In genomic region chr20:49505518-49505917, GRCh38 we compare ENCODE assay signal across 10 cellular contexts. TPM values are rescaled to one million over a fixed set of nuclear protein-coding genes. Genes with fewer than 3 reads are reported as not detected.
DNase-seq lines count a peak whose midpoint lies in the region; ATAC-seq and TF ChIP-seq lines count a peak whose summit lies in the region.
"Had no signal": no experiment of that assay in that cellular context is flagged by ENCODE, and none has a peak within 500 bp of the region (broad histone marks: within the 10 kb centered on the region; RNA-seq: fewer than 3 reads in every experiment).

No MANE protein-coding gene starts in this region.

- no peaks in the 10 kb centered on the region for H3K9me3 Mint-ChIP-seq in neural crest cell
- H3K9me3 Mint-ChIP-seq in activated T-cell treated with anti-CD3 and anti-CD28 coated beads, Interleukin-2, amount 50 U/mL, for 72 hours = no peaks in the 10 kb centered on the region
- H3K9me3 Mint-ChIP-seq in activated CD4-positive, alpha-beta T cell treated with anti-CD3 and anti-CD28 coated beads, Interleukin-2, amount 10 ng/mL, durations not matched to agents 24 days and 14 days = no peaks in the 10 kb centered on the region
- H3K9me3 Mint-ChIP-seq in type B pancreatic cell = no peaks in the 10 kb centered on the region

- peak overlapping the region; percentile 62 for H3K27ac ChIP-seq in caudate nucleus (ENCODE audit: low read depth, low read length)
- H3K27ac ChIP-seq: HL-60, spleen had no signal

- H3K36me3 Mint-ChIP-seq in neural crest cell (ENCODE audit: low read depth) = no peaks in the 10 kb centered on the region
- no peaks in the 10 kb centered on the region for H3K36me3 Mint-ChIP-seq in activated T-cell treated with anti-CD3 and anti-CD28 coated beads, Interleukin-2, amount 50 U/mL, for 72 hours (ENCODE audit: insufficient read depth in 2 of 2)
- peaks cover 11% of the 10 kb centered on the region for H3K36me3 Mint-ChIP-seq in activated CD4-positive, alpha-beta T cell treated with anti-CD3 and anti-CD28 coated beads, Interleukin-2, amount 10 ng/mL, durations not matched to agents 24 days and 14 days (ENCODE audit: low read depth)
- H3K36me3 Mint-ChIP-seq in type B pancreatic cell = no peaks in the 10 kb centered on the region

- H3K4me1 Mint-ChIP-seq in neural crest cell (peaks cover 20% of the 10 kb centered on the region), type B pancreatic cell (ENCODE audit: unreplicated experiment) (peaks cover 5% of the 10 kb centered on the region)
- peaks cover 6% of the 10 kb centered on the region for H3K4me1 Mint-ChIP-seq in activated T-cell treated with anti-CD3 and anti-CD28 coated beads, Interleukin-2, amount 50 U/mL, for 72 hours (ENCODE audit: low read depth)
- H3K4me1 Mint-ChIP-seq in activated CD4-positive, alpha-beta T cell treated with anti-CD3 and anti-CD28 coated beads, Interleukin-2, amount 10 ng/mL, durations not matched to agents 24 days and 14 days = peaks cover 5% of the 10 kb centered on the region

- H3K27me3 Mint-ChIP-seq in neural crest cell (ENCODE audit: low read depth) (peaks cover 2% of the 10 kb centered on the region), type B pancreatic cell (peaks cover 8% of the 10 kb centered on the region)
- peaks cover 33% of the 10 kb centered on the region for H3K27me3 Mint-ChIP-seq in activated T-cell treated with anti-CD3 and anti-CD28 coated beads, Interleukin-2, amount 50 U/mL, for 72 hours (ENCODE audit: low read depth)
- H3K27me3 Mint-ChIP-seq in activated CD4-positive, alpha-beta T cell treated with anti-CD3 and anti-CD28 coated beads, Interleukin-2, amount 10 ng/mL, durations not matched to agents 24 days and 14 days = peaks cover 33% of the 10 kb centered on the region

- H3K27ac Mint-ChIP-seq in neural crest cell (ENCODE audit: unreplicated experiment) (no peak overlapping the region), type B pancreatic cell (no peak overlapping the region)
- no peak overlapping the region for H3K27ac Mint-ChIP-seq in activated T-cell treated with anti-CD3 and anti-CD28 coated beads, Interleukin-2, amount 50 U/mL, for 72 hours
- no peak overlapping the region for H3K27ac Mint-ChIP-seq in activated CD4-positive, alpha-beta T cell treated with anti-CD3 and anti-CD28 coated beads, Interleukin-2, amount 10 ng/mL, durations not matched to agents 24 days and 14 days

- DNase-seq in EL (peak; percentile 41), NCI-H2107 (lab: John Stamatoyannopoulos, UW) (peak; percentile 30), caudate nucleus (lab: John Stamatoyannopoulos, UW) (peak in 53 of 61 donors; percentile 9 to 92 (median 64)), neural crest cell (ENCODE audit: low read depth, low spot score) (peak; percentile 61), type B pancreatic cell (ENCODE audit: extremely low spot score, unreplicated experiment) (no peak)
- DNase-seq in activated T-cell treated with anti-CD3 and anti-CD28 coated beads, Interleukin-2, amount 50 U/mL, for 72 hours = no peak
- no peak for DNase-seq in activated CD4-positive, alpha-beta T cell treated with anti-CD3 and anti-CD28 coated beads, Interleukin-2, amount 10 ng/mL, durations not matched to agents 24 days and 14 days
- DNase-seq: spleen had no signal

- intact Hi-C loops in activated CD4-positive, alpha-beta T cell treated with anti-CD3 and anti-CD28 coated beads, Interleukin-2, amount 10 ng/mL, durations not matched to agents 24 days and 14 days (cut with micrococcal nuclease) = no loop called here

- no peak for ATAC-seq in activated T-cell treated with anti-CD3 and anti-CD28 coated beads, Interleukin-2, amount 50 U/mL, for 72 hours (replicated peaks in 1 of 2)
- ATAC-seq in GM19023 (IDR thresholded peaks at IDR 0.05; ENCODE audit: unreplicated experiment) = no peak

- H3K4me3 Mint-ChIP-seq in neural crest cell = no peak overlapping the region
- H3K4me3 Mint-ChIP-seq in activated T-cell treated with anti-CD3 and anti-CD28 coated beads, Interleukin-2, amount 50 U/mL, for 72 hours = no peak overlapping the region
- H3K4me3 Mint-ChIP-seq in activated CD4-positive, alpha-beta T cell treated with anti-CD3 and anti-CD28 coated beads, Interleukin-2, amount 10 ng/mL, durations not matched to agents 24 days and 14 days = no peak overlapping the region
- no peak overlapping the region for H3K4me3 Mint-ChIP-seq in type B pancreatic cell

- TF ChIP-seq CTCF in neural crest cell (conservative IDR thresholded peaks at IDR 0.05) = no peak
- no peak for TF ChIP-seq CTCF in type B pancreatic cell (conservative IDR thresholded peaks at IDR 0.05)

RNA-seq across cellular contexts. Expression of gene KCNB1, which starts 23.1 kb away (rescaled TPM):
- total RNA-seq in neural crest cell (1.6 and 2.8 TPM in 2 replicates), type B pancreatic cell (ENCODE audit: low replicate concordance) (0.95 and 1.2 TPM in 2 replicates)
- total RNA-seq in activated T-cell treated with anti-CD3 and anti-CD28 coated beads, Interleukin-2, amount 50 U/mL, for 72 hours = not detected
- total RNA-seq in activated CD4-positive, alpha-beta T cell treated with anti-CD3 and anti-CD28 coated beads, Interleukin-2, amount 10 ng/mL, durations not matched to agents 24 days and 14 days = 0.07 TPM in 2 replicates

Comparison
In these comparisons a context has a peak if more than half of its experiments do, and no peak if none do; other contexts are left out.
1. DNase-seq: peak in EL (single experiment), NCI-H2107 (single experiment), caudate nucleus (53 of 61) and neural crest cell (single experiment); none in activated T-cell treated with anti-CD3 and anti-CD28 coated beads, Interleukin-2, amount 50 U/mL, for 72 hours (0 of 2), activated CD4-positive, alpha-beta T cell treated with anti-CD3 and anti-CD28 coated beads, Interleukin-2, amount 10 ng/mL, durations not matched to agents 24 days and 14 days (single experiment) and type B pancreatic cell (single experiment).